In the genomic region with DNA sequence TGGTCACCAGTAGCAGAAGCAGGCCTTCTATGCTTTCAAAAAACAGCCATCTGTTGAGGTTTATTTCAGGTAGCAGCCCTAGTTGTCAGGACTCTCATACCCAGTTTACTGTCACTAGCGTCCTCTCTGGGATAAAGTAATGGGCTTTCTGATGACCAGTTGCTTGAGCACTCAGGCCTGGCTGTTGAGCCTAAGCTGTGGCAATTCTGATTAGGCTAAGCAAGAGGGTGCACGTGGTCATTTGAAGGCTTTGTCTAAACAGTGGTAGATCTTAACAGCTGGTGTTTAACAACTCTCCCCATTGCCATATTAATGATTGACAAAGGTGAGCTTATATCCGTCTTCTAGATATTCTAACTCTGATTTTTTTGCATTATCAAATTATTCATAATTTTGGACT, we compare ENCODE assay signal across 10 cellular contexts.
"Had no signal": no experiment of that assay in that cellular context is flagged by ENCODE, and none has a peak within 500 bp of the region (broad histone marks: within the 10 kb centered on the region; RNA-seq: fewer than 3 reads in every experiment).

No MANE protein-coding gene starts in this region.

- H3K9me3 ChIP-seq: HAP-1 had no signal

- H3K27me3 Mint-ChIP-seq: IgD-negative memory B cell had no signal

- H3K9ac ChIP-seq: GM23248, KMS-11 had no signal

- H3K27ac Mint-ChIP-seq: HFFc6, IgD-negative memory B cell had no signal

- H3K27ac ChIP-seq: GM23248, HL-60, KMS-11 had no signal

- H3K4me3 ChIP-seq: GM23248, HAP-1 had no signal

- FAIRE-seq: HepG2 had no signal

- H3K4me3 Mint-ChIP-seq: HFFc6 had no signal

- DNase-seq: GM23248, H7, HFFc6, KBM-7 had no signal

- H3K36me3 Mint-ChIP-seq: IgD-negative memory B cell had no signal

- ATAC-seq: HCT116, HepG2 had no signal

- H3K36me3 ChIP-seq: HAP-1 had no signal

- H2AFZ ChIP-seq: GM23248 had no signal

- H3K9me3 Mint-ChIP-seq: HFFc6 had no signal

- H3K4me2 ChIP-seq: KMS-11 had no signal
